ENCODE assay signal across 8 cellular contexts in the genomic region with DNA sequence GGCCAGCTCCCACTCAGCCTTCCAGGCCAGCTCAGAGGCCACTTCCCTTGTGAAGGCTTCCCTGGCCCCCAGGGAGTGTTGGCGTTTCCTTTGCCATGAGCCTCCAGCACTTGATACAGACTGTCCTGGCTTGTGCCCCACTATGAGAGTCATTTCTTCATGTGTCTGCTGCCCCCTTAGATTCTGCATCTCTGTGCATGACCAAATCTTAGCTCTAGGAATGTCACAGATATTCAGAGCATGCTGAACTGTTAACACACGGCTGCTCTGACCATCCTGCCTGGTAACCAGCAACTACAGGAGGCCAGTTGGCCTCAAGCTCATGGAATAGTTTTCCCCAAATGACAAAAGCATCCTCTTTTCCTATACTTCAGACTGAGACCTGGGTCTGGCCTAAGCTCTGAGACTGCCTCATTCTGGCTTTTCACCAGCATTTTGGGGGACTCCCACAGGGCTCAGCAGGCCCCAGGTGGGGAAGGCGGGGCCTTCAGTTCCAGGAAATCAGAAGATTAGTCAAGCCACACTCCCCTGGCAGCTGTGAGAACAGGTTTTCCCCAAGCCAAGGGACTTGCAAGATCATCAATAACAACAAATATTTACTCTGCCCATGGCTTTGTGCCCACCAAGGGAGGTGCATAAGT.
A peak's percentile ranks its signal among the peaks of the same experiment; 100 is the strongest.
DNase-seq lines count a peak whose midpoint lies in the region; ATAC-seq, FAIRE-seq and TF ChIP-seq lines count a peak whose summit lies in the region.

No MANE protein-coding gene starts in this region.

- H2AFZ ChIP-seq in astrocyte (ENCODE audit: low read depth, low read length), result no peak overlapping the region

- ATAC-seq in gastrocnemius medialis, result no peak

- no peaks in the 10 kb centered on the region for H3K79me2 ChIP-seq in astrocyte (ENCODE audit: insufficient read depth, low read length)

- no peak for FAIRE-seq in astrocyte (lab: Jason Lieb, UNC)

- peaks cover 64% of the 10 kb centered on the region for H3K4me1 Mint-ChIP-seq in Calu3 (ENCODE audit: low read depth, unreplicated experiment)
- H3K4me1 Mint-ChIP-seq in astrocyte (ENCODE audit: low read depth, unreplicated experiment), result peaks cover 37% of the 10 kb centered on the region

- intact Hi-C loops in Calu3 (cut with micrococcal nuclease; ENCODE audit: unreplicated experiment), result no loop called here
- intact Hi-C loops in gastrocnemius medialis (cut with DNase I; ENCODE audit: low total_unique reads), result loop anchor here (10.0 kb wide), 1 partner anchor 312 kb away; no protein-coding TSS in a partner anchor

- in situ Hi-C loops in gastrocnemius medialis (cut with MboI; ENCODE audit: low sequenced_read_pairs in 4 of 4), result no loop called here

- TF ChIP-seq CTCF in Calu3 (IDR thresholded peaks at IDR 0.05; ENCODE audit: unreplicated experiment), result no peak
- no peak for TF ChIP-seq CTCF in astrocyte (IDR thresholded peaks at IDR 0.05; ENCODE audit: insufficient read depth, low read depth, low read length)
- TF ChIP-seq CTCF in gastrocnemius medialis (IDR thresholded peaks at IDR 0.05 in 4 of 5, conservative IDR thresholded peaks at IDR 0.05 in 1 of 5), result no peak

- DNase-seq in Calu3 (peak; percentile 50), H7 (peak; percentile 66), T follicular helper cell (ENCODE audit: low read depth) (peak; percentile 22), astrocyte (ENCODE audit: low read depth) (no peak), gastrocnemius medialis (no peak), NCI-H510A treated with DMSO at 0.1 percent for 48 hours (lab: John Stamatoyannopoulos, UW) (no peak), anterior cingulate cortex (lab: John Stamatoyannopoulos, UW) (no peak)
- peak; percentile 74 for DNase-seq in stimulated activated CD4-positive, alpha-beta T cell treated with anti-CD3 and anti-CD28 coated beads, Interleukin-4, amount 100 ng/mL, for 24 hours

- H3K27ac ChIP-seq in astrocyte (ENCODE audit: low read depth, low read length) (no peak overlapping the region), gastrocnemius medialis (no peak overlapping the region)

- BruUV-seq in Calu3 (replicated peaks; lab: Mats Ljungman, UMichigan), result no TSS peak

- H3K9me3 ChIP-seq in astrocyte (ENCODE audit: insufficient read depth, low read depth, low read length) (no peaks in the 10 kb centered on the region), gastrocnemius medialis (no peaks in the 10 kb centered on the region)

- H3K36me3 Mint-ChIP-seq in Calu3 (ENCODE audit: insufficient read depth, unreplicated experiment) (peaks cover 7% of the 10 kb centered on the region), astrocyte (ENCODE audit: low read depth, unreplicated experiment) (no peaks in the 10 kb centered on the region)

- no peak overlapping the region for H3K9ac ChIP-seq in astrocyte (ENCODE audit: low read length)

- H3K4me2 ChIP-seq in astrocyte (ENCODE audit: low read length), result no peak overlapping the region

- TF ChIP-seq POLR2A in gastrocnemius medialis (IDR thresholded peaks at IDR 0.05), result no peak

- H3K4me1 ChIP-seq in astrocyte (ENCODE audit: insufficient read depth, low read length), result peaks cover 57% of the 10 kb centered on the region
- H3K4me1 ChIP-seq in gastrocnemius medialis, result peaks cover 6 to 17% of the 10 kb centered on the region in 2 donors

- no peak overlapping the region for H3K4me3 Mint-ChIP-seq in Calu3 (ENCODE audit: low read depth, unreplicated experiment)
- H3K4me3 Mint-ChIP-seq in astrocyte (ENCODE audit: unreplicated experiment), result no peak overlapping the region

- no peaks in the 10 kb centered on the region for H4K20me1 ChIP-seq in astrocyte (ENCODE audit: insufficient read depth, low read length)

- CTCF ChIA-PET in Calu3 (lab: Charles Lee), result interaction anchor here (0.6 kb wide), 1 partner anchor 1063 kb away, joined by 5 read pairs; no protein-coding TSS in a partner anchor

- peaks cover 6% of the 10 kb centered on the region for H3K27me3 ChIP-seq in H7 (ENCODE audit: control insufficient read depth, insufficient read depth, low read length)
- no peaks in the 10 kb centered on the region for H3K27me3 ChIP-seq in astrocyte (ENCODE audit: insufficient read depth, low read length)
- H3K27me3 ChIP-seq in gastrocnemius medialis, result no peaks in the 10 kb centered on the region

- H3K27ac Mint-ChIP-seq in Calu3 (ENCODE audit: unreplicated experiment) (no peak overlapping the region), astrocyte (ENCODE audit: unreplicated experiment) (peak overlapping the region; percentile 53)

- H3K27me3 Mint-ChIP-seq in Calu3 (ENCODE audit: unreplicated experiment), result no peaks in the 10 kb centered on the region
- no peaks in the 10 kb centered on the region for H3K27me3 Mint-ChIP-seq in astrocyte (ENCODE audit: low read depth, unreplicated experiment)

- H3K36me3 ChIP-seq in H7 (replicated peaks; ENCODE audit: control insufficient read depth, insufficient read depth, low read length) (no peaks in the 10 kb centered on the region), astrocyte (ENCODE audit: insufficient read depth, low read length) (no peaks in the 10 kb centered on the region), gastrocnemius medialis (no peaks in the 10 kb centered on the region)

- H3K4me3 ChIP-seq in H7 (ENCODE audit: insufficient read depth, low read depth, low read length), result no peak overlapping the region
- H3K4me3 ChIP-seq in astrocyte (ENCODE audit: insufficient read depth, low read depth, low read length), result no peak overlapping the region
- H3K4me3 ChIP-seq in gastrocnemius medialis, result no peak overlapping the region

- no peaks in the 10 kb centered on the region for H3K9me3 Mint-ChIP-seq in Calu3 (ENCODE audit: low read depth, unreplicated experiment)
- no peaks in the 10 kb centered on the region for H3K9me3 Mint-ChIP-seq in astrocyte (ENCODE audit: unreplicated experiment)

Comparison
In these comparisons a context has a peak if more than half of its experiments do, and no peak if none do; other contexts are left out.
1. DNase-seq: peak in Calu3 (single experiment), H7 (single experiment), T follicular helper cell (single experiment) and stimulated activated CD4-positive, alpha-beta T cell treated with anti-CD3 and anti-CD28 coated beads, Interleukin-4, amount 100 ng/mL, for 24 hours (single experiment); none in astrocyte (single experiment), gastrocnemius medialis (0 of 2), NCI-H510A treated with DMSO at 0.1 percent for 48 hours (single experiment) and anterior cingulate cortex (0 of 58).